1 cellular context compared by ENCODE assay signal in the genomic region with DNA sequence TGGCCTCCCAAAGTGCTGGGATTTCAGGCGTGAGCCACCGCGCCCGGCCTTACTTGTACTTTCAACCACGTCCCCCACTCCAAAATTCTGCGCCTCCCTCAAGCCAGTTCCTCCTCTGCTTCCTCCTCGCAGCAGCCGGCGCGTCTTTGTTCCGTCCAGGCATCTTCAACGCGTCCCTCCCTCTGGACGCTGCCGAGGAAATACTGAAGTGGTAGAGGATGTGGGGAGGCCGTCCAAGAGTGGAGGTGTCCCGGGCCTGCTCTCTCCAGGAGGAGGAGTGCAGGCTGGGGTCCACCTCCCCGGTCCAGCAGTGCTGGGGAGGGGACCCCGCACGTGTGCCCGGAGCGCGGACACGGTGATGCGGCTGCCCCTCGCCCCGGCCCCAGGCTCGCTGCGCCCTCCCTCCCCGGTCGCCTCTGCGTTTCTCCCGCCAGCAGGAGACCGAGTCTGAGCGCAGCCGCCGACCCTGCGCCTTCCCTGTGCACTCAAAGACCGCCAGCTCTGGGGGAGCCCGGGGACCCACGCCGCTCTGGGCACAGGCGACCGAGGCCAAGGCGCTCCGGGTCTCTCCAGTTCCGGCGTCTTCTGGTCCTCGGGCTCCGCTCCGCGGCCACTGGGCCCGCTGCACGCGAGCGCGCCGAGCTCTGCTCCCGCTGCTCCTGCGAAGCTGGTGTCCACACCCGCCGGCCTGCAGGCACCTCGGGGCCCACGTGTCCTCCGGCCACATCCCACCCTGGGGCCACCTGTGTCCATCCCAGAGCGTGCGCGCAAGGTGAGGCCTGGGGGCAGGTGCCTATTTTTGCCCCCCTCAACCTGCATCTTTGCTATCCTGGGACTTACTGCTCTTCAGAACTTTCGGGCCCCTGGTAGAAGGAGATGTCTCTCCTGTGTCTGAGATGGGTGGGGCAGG.
TF ChIP-seq lines count a peak whose summit lies in the region.

No MANE protein-coding gene starts in this region.

TF ChIP-seq in WTC11, 78 proteins besides CTCF, POLR2A, EP300 and RAD21 (continued from another document and continues in another):
- TF ChIP-seq MAX (CRISPR knock-in tag; IDR thresholded peaks at IDR 0.05) (peak; percentile 86), HMGA2 (CRISPR knock-in tag; IDR thresholded peaks at IDR 0.05) (no peak), GABPB1 (CRISPR knock-in tag; IDR thresholded peaks at IDR 0.05) (no peak), NFATC4 (CRISPR knock-in tag; IDR thresholded peaks at IDR 0.05) (no peak), RELA (CRISPR knock-in tag; IDR thresholded peaks at IDR 0.05; ENCODE audit: borderline replicate concordance) (0 out of 2 replicates have a peak, but pooled peaks have one; percentile 70), NR2C2 (CRISPR knock-in tag; IDR thresholded peaks at IDR 0.05) (no peak), ATF3 (CRISPR knock-in tag; conservative IDR thresholded peaks at IDR 0.05) (no peak), PREB (CRISPR knock-in tag; IDR thresholded peaks at IDR 0.05; ENCODE audit: borderline replicate concordance) (no peak), CREB1 (CRISPR knock-in tag; IDR thresholded peaks at IDR 0.05) (no peak), IRF2 (CRISPR knock-in tag; IDR thresholded peaks at IDR 0.05; ENCODE audit: borderline replicate concordance, low read depth) (no peak), SP1 (CRISPR knock-in tag; conservative IDR thresholded peaks at IDR 0.05) (no peak), AR (CRISPR knock-in tag; IDR thresholded peaks at IDR 0.05) (no peak), ERG (CRISPR knock-in tag; IDR thresholded peaks at IDR 0.05) (0 out of 2 replicates have a peak, but pooled peaks have one; percentile 53), SOX15 (CRISPR knock-in tag; IDR thresholded peaks at IDR 0.05) (no peak), NR3C1 (CRISPR knock-in tag; conservative IDR thresholded peaks at IDR 0.05; ENCODE audit: low read depth) (0 out of 2 replicates have a peak, but pooled peaks have one; percentile 53), RORB (CRISPR knock-in tag; IDR thresholded peaks at IDR 0.05) (no peak), ZNF232 (CRISPR knock-in tag; IDR thresholded peaks at IDR 0.05) (no peak), ZNF396 (CRISPR knock-in tag; IDR thresholded peaks at IDR 0.05; ENCODE audit: borderline replicate concordance) (no peak), EMX1 (CRISPR knock-in tag; IDR thresholded peaks at IDR 0.05) (no peak), CREM (CRISPR knock-in tag; IDR thresholded peaks at IDR 0.05) (no peak), KAT7 (CRISPR knock-in tag; IDR thresholded peaks at IDR 0.05; ENCODE audit: borderline replicate concordance) (no peak), FOXK1 (CRISPR knock-in tag; IDR thresholded peaks at IDR 0.05) (no peak; the same call in 1 of the 2 replicates), ZNF138 (CRISPR knock-in tag; conservative IDR thresholded peaks at IDR 0.05) (no peak), ZNF671 (CRISPR knock-in tag; IDR thresholded peaks at IDR 0.05) (no peak), JUN (CRISPR knock-in tag; IDR thresholded peaks at IDR 0.05) (no peak; the same call in 1 of the 2 replicates), GTF2I (CRISPR knock-in tag; conservative IDR thresholded peaks at IDR 0.05) (no peak)
- TF ChIP-seq, protein P1, sequence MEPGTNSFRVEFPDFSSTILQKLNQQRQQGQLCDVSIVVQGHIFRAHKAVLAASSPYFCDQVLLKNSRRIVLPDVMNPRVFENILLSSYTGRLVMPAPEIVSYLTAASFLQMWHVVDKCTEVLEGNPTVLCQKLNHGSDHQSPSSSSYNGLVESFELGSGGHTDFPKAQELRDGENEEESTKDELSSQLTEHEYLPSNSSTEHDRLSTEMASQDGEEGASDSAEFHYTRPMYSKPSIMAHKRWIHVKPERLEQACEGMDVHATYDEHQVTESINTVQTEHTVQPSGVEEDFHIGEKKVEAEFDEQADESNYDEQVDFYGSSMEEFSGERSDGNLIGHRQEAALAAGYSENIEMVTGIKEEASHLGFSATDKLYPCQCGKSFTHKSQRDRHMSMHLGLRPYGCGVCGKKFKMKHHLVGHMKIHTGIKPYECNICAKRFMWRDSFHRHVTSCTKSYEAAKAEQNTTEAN (CRISPR knock-in tag; IDR thresholded peaks at IDR 0.05): 0 out of 2 replicates have a peak, but pooled peaks have one; percentile 49
- TF ChIP-seq, protein P2, sequence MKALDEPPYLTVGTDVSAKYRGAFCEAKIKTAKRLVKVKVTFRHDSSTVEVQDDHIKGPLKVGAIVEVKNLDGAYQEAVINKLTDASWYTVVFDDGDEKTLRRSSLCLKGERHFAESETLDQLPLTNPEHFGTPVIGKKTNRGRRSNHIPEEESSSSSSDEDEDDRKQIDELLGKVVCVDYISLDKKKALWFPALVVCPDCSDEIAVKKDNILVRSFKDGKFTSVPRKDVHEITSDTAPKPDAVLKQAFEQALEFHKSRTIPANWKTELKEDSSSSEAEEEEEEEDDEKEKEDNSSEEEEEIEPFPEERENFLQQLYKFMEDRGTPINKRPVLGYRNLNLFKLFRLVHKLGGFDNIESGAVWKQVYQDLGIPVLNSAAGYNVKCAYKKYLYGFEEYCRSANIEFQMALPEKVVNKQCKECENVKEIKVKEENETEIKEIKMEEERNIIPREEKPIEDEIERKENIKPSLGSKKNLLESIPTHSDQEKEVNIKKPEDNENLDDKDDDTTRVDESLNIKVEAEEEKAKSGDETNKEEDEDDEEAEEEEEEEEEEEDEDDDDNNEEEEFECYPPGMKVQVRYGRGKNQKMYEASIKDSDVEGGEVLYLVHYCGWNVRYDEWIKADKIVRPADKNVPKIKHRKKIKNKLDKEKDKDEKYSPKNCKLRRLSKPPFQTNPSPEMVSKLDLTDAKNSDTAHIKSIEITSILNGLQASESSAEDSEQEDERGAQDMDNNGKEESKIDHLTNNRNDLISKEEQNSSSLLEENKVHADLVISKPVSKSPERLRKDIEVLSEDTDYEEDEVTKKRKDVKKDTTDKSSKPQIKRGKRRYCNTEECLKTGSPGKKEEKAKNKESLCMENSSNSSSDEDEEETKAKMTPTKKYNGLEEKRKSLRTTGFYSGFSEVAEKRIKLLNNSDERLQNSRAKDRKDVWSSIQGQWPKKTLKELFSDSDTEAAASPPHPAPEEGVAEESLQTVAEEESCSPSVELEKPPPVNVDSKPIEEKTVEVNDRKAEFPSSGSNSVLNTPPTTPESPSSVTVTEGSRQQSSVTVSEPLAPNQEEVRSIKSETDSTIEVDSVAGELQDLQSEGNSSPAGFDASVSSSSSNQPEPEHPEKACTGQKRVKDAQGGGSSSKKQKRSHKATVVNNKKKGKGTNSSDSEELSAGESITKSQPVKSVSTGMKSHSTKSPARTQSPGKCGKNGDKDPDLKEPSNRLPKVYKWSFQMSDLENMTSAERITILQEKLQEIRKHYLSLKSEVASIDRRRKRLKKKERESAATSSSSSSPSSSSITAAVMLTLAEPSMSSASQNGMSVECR (CRISPR knock-in tag; IDR thresholded peaks at IDR 0.05; ENCODE audit: borderline replicate concordance): no peak
- TF ChIP-seq, protein P3, sequence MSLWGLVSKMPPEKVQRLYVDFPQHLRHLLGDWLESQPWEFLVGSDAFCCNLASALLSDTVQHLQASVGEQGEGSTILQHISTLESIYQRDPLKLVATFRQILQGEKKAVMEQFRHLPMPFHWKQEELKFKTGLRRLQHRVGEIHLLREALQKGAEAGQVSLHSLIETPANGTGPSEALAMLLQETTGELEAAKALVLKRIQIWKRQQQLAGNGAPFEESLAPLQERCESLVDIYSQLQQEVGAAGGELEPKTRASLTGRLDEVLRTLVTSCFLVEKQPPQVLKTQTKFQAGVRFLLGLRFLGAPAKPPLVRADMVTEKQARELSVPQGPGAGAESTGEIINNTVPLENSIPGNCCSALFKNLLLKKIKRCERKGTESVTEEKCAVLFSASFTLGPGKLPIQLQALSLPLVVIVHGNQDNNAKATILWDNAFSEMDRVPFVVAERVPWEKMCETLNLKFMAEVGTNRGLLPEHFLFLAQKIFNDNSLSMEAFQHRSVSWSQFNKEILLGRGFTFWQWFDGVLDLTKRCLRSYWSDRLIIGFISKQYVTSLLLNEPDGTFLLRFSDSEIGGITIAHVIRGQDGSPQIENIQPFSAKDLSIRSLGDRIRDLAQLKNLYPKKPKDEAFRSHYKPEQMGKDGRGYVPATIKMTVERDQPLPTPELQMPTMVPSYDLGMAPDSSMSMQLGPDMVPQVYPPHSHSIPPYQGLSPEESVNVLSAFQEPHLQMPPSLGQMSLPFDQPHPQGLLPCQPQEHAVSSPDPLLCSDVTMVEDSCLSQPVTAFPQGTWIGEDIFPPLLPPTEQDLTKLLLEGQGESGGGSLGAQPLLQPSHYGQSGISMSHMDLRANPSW (CRISPR knock-in tag; conservative IDR thresholded peaks at IDR 0.05; ENCODE audit: low read depth): no peak
- TF ChIP-seq, protein P4, sequence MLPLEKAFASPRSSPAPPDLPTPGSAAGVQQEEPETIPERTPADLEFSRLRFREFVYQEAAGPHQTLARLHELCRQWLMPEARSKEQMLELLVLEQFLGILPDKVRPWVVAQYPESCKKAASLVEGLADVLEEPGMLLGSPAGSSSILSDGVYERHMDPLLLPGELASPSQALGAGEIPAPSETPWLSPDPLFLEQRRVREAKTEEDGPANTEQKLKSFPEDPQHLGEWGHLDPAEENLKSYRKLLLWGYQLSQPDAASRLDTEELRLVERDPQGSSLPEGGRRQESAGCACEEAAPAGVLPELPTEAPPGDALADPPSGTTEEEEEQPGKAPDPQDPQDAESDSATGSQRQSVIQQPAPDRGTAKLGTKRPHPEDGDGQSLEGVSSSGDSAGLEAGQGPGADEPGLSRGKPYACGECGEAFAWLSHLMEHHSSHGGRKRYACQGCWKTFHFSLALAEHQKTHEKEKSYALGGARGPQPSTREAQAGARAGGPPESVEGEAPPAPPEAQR (CRISPR knock-in tag; IDR thresholded peaks at IDR 0.05): no peak
- TF ChIP-seq, protein P5, sequence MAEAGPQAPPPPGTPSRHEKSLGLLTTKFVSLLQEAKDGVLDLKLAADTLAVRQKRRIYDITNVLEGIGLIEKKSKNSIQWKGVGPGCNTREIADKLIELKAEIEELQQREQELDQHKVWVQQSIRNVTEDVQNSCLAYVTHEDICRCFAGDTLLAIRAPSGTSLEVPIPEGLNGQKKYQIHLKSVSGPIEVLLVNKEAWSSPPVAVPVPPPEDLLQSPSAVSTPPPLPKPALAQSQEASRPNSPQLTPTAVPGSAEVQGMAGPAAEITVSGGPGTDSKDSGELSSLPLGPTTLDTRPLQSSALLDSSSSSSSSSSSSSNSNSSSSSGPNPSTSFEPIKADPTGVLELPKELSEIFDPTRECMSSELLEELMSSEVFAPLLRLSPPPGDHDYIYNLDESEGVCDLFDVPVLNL (CRISPR knock-in tag; IDR thresholded peaks at IDR 0.05; ENCODE audit: borderline replicate concordance, low read depth): no peak
